27 cellular contexts compared by ENCODE assay signal in the genomic region with DNA sequence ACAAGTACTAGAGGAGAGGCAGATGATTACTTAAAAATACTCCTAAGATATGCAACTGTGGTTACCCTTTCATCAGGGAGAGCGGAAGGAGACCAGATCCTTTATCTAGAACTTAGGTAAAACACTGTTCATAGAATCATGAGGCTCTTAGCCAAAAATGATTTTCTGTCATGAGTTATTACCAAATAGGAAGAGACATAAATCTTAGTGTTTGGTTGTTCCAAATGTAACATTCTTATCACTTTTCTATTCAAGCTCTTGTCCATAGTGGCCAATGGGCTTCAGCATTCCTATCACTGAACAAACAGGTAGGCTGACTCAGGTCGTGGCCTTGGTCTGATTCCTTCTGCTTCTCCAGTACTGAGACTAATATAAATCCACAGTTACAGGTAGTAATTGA. TPM values are rescaled to one million over a fixed set of nuclear protein-coding genes. Genes with fewer than 3 reads are reported as not detected.
DNase-seq lines count a peak whose midpoint lies in the region; ATAC-seq and TF ChIP-seq lines count a peak whose summit lies in the region.
"Had no signal": no experiment of that assay in that cellular context is flagged by ENCODE, and none has a peak within 500 bp of the region (broad histone marks: within the 10 kb centered on the region; RNA-seq: fewer than 3 reads in every experiment).

No MANE protein-coding gene starts in this region.

- no peaks in the 10 kb centered on the region for H3K27me3 Mint-ChIP-seq in activated T-cell treated with anti-CD3 and anti-CD28 coated beads, Interleukin-2, amount 50 U/mL, for 72 hours (ENCODE audit: low read depth)
- H3K27me3 Mint-ChIP-seq in T-helper 17 cell: no peaks in the 10 kb centered on the region
- no peaks in the 10 kb centered on the region for H3K27me3 Mint-ChIP-seq in endothelial cell (ENCODE audit: unreplicated experiment)
- H3K27me3 Mint-ChIP-seq in progenitor cell of endocrine pancreas: no peaks in the 10 kb centered on the region
- H3K27me3 Mint-ChIP-seq: stimulated activated naive CD8-positive, alpha-beta T cell treated with anti-CD3 and anti-CD28 coated beads, Interleukin-15, amount 100 ng/mL, for 72 hours had no signal

- POLR2A ChIA-PET in HEK293T (lab: Yijun Ruan, JAX): no interaction called here

- CTCF ChIA-PET in HEK293T (lab: Yijun Ruan, JAX): interaction anchor here (0.5 to 1.2 kb wide), 2 partner anchors 60 to 272 kb away, joined by 3 read pairs; no protein-coding TSS in a partner anchor

- no peak for ATAC-seq in activated T-cell treated with anti-CD3 and anti-CD28 coated beads, Interleukin-2, amount 50 U/mL, for 72 hours (replicated peaks in 1 of 2)
- ATAC-seq in T-helper 17 cell (no peak), GM21360 (IDR thresholded peaks at IDR 0.05; ENCODE audit: unreplicated experiment) (no peak)
- ATAC-seq: CD8-positive, alpha-beta T cell; left cardiac atrium; stimulated activated naive CD8-positive, alpha-beta T cell treated with anti-CD3 and anti-CD28 coated beads, Interleukin-15, amount 100 ng/mL, for 72 hours had no signal

- peaks cover 8% of the 10 kb centered on the region for H3K4me1 Mint-ChIP-seq in activated T-cell treated with anti-CD3 and anti-CD28 coated beads, Interleukin-2, amount 50 U/mL, for 72 hours (ENCODE audit: low read depth)
- H3K4me1 Mint-ChIP-seq in T-helper 17 cell: peaks cover 22% of the 10 kb centered on the region
- H3K4me1 Mint-ChIP-seq in endothelial cell (ENCODE audit: unreplicated experiment): peaks cover 29% of the 10 kb centered on the region
- peaks cover 20% of the 10 kb centered on the region for H3K4me1 Mint-ChIP-seq in progenitor cell of endocrine pancreas (ENCODE audit: low read depth)
- H3K4me1 Mint-ChIP-seq: neural crest cell had no signal

- peaks cover 0 to 10% of the 10 kb centered on the region in 2 donors for H3K36me3 Mint-ChIP-seq in activated T-cell treated with anti-CD3 and anti-CD28 coated beads, Interleukin-2, amount 50 U/mL, for 72 hours (ENCODE audit: insufficient read depth in 2 of 2)
- H3K36me3 Mint-ChIP-seq in T-helper 17 cell (ENCODE audit: low read depth) (peaks cover 6% of the 10 kb centered on the region), endothelial cell (ENCODE audit: low read depth, unreplicated experiment) (peaks cover 14% of the 10 kb centered on the region), progenitor cell of endocrine pancreas (ENCODE audit: insufficient read depth) (peaks cover 45% of the 10 kb centered on the region)

- no peaks in the 10 kb centered on the region for H3K9me3 Mint-ChIP-seq in activated T-cell treated with anti-CD3 and anti-CD28 coated beads, Interleukin-2, amount 50 U/mL, for 72 hours
- H3K9me3 Mint-ChIP-seq in endothelial cell (ENCODE audit: unreplicated experiment) (no peaks in the 10 kb centered on the region), progenitor cell of endocrine pancreas (ENCODE audit: low read depth) (no peaks in the 10 kb centered on the region)
- H3K9me3 Mint-ChIP-seq: CD8-positive, alpha-beta T cell; neural crest cell; stimulated activated naive CD8-positive, alpha-beta T cell treated with anti-CD3 and anti-CD28 coated beads, Interleukin-15, amount 100 ng/mL, for 72 hours; T-helper 1 cell treated with Interleukin-12 subunit alpha and Interleukin-12 subunit beta and Interleukin-4 antibody, amounts not matched to agents 30 μg/mL and 1 μg/mL, for 36 hours had no signal

- TF ChIP-seq CTCF in endothelial cell (IDR thresholded peaks at IDR 0.05; ENCODE audit: unreplicated experiment) (no peak), progenitor cell of endocrine pancreas (IDR thresholded peaks at IDR 0.05; ENCODE audit: unreplicated experiment) (no peak)

- DNase-seq in activated T-cell treated with anti-CD3 and anti-CD28 coated beads, Interleukin-2, amount 50 U/mL, for 72 hours: no peak
- no peak for DNase-seq in activated T-cell treated with anti-CD3 and anti-CD28 coated beads, Interleukin-2, amount 50 U/mL, for 48 hours
- DNase-seq in T-helper 17 cell (no peak), endothelial cell (ENCODE audit: low spot score) (no peak), progenitor cell of endocrine pancreas (ENCODE audit: low spot score, unreplicated experiment) (no peak), GM03348 (ENCODE audit: low spot score) (no peak), HEK293T (ENCODE audit: extremely low spot score) (no peak)
- DNase-seq: activated CD4-positive, alpha-beta T cell treated with anti-CD3 and anti-CD28 coated beads for 1 hour; activated T-cell treated with anti-CD3 and anti-CD28 coated beads, Interleukin-2, amount 50 U/mL, for 1 hour; amniotic stem cell; CD8-positive, alpha-beta T cell; hippocampal formation; KBM-7; left cardiac atrium; mesenchymal stem cell; MG63; NCI-H1105 treated with DMSO at 0.1 percent for 48 hours; NCI-H2029 treated with DMSO at 0.1 percent for 48 hours; NCI-H524 treated with DMSO at 0.1 percent for 48 hours; OCI-M1; stimulated activated CD4-positive, alpha-beta T cell treated with anti-CD3 and anti-CD28 coated beads, Interleukin-2, amount 100 ng/mL, for 24 hours; stimulated activated naive CD8-positive, alpha-beta T cell treated with anti-CD3 and anti-CD28 coated beads, Interleukin-15, amount 100 ng/mL, for 72 hours; thyroid gland had no signal

- peak overlapping the region in 1 of 2 donors; percentile 29 for H3K4me3 Mint-ChIP-seq in activated T-cell treated with anti-CD3 and anti-CD28 coated beads, Interleukin-2, amount 50 U/mL, for 72 hours
- H3K4me3 Mint-ChIP-seq in T-helper 17 cell: no peak overlapping the region
- H3K4me3 Mint-ChIP-seq in endothelial cell (ENCODE audit: unreplicated experiment): no peak overlapping the region
- H3K4me3 Mint-ChIP-seq in progenitor cell of endocrine pancreas (ENCODE audit: low read depth): peak overlapping the region; percentile 17
- H3K4me3 Mint-ChIP-seq: CD8-positive, alpha-beta T cell; neural crest cell; stimulated activated naive CD8-positive, alpha-beta T cell treated with anti-CD3 and anti-CD28 coated beads, Interleukin-15, amount 100 ng/mL, for 72 hours; T-helper 1 cell treated with Interleukin-12 subunit alpha and Interleukin-12 subunit beta and Interleukin-4 antibody, amounts not matched to agents 30 μg/mL and 1 μg/mL, for 36 hours had no signal

- no peaks in the 10 kb centered on the region for H3K9me3 ChIP-seq in T-helper 17 cell (ENCODE audit: control insufficient read depth, low read length, poor library complexity, severe bottlenecking)
- H3K9me3 ChIP-seq: MG63, right atrium auricular region, thyroid gland had no signal

- H3K27ac Mint-ChIP-seq in activated T-cell treated with anti-CD3 and anti-CD28 coated beads, Interleukin-2, amount 50 U/mL, for 72 hours: peak overlapping the region; percentile 50
- H3K27ac Mint-ChIP-seq in T-helper 17 cell (peak overlapping the region; percentile 19), endothelial cell (ENCODE audit: unreplicated experiment) (peak overlapping the region; percentile 75), progenitor cell of endocrine pancreas (peak overlapping the region; percentile 52)
- H3K27ac Mint-ChIP-seq: CD8-positive, alpha-beta T cell; stimulated activated naive CD8-positive, alpha-beta T cell treated with anti-CD3 and anti-CD28 coated beads, Interleukin-15, amount 100 ng/mL, for 72 hours; T-helper 1 cell treated with Interleukin-12 subunit alpha and Interleukin-12 subunit beta and Interleukin-4 antibody, amounts not matched to agents 30 μg/mL and 1 μg/mL, for 36 hours had no signal

TF ChIP-seq in HEK293T, 16 proteins besides CTCF, POLR2A, EP300 and RAD21:
- TF ChIP-seq L3MBTL2 (conservative IDR thresholded peaks at IDR 0.05) (no peak), ARNT (IDR thresholded peaks at IDR 0.05) (no peak), SP1 (IDR thresholded peaks at IDR 0.05) (no peak), LEF1 (IDR thresholded peaks at IDR 0.05; ENCODE audit: borderline replicate concordance) (no peak), TARDBP (IDR thresholded peaks at IDR 0.05) (no peak), ELF4 (IDR thresholded peaks at IDR 0.05) (no peak), FOXM1 (IDR thresholded peaks at IDR 0.05; ENCODE audit: borderline replicate concordance) (no peak), NFRKB (IDR thresholded peaks at IDR 0.05) (no peak), FOXA1 (IDR thresholded peaks at IDR 0.05) (no peak), ZNF384 (IDR thresholded peaks at IDR 0.05) (no peak), CTBP1 (IDR thresholded peaks at IDR 0.05; ENCODE audit: borderline replicate concordance) (no peak), SUZ12 (IDR thresholded peaks at IDR 0.05) (no peak), HDGF (IDR thresholded peaks at IDR 0.05; ENCODE audit: borderline replicate concordance) (no peak), FOXK2 (IDR thresholded peaks at IDR 0.05) (no peak), BHLHE40 (IDR thresholded peaks at IDR 0.05; ENCODE audit: borderline replicate concordance) (no peak)
- TF ChIP-seq, protein P1, sequence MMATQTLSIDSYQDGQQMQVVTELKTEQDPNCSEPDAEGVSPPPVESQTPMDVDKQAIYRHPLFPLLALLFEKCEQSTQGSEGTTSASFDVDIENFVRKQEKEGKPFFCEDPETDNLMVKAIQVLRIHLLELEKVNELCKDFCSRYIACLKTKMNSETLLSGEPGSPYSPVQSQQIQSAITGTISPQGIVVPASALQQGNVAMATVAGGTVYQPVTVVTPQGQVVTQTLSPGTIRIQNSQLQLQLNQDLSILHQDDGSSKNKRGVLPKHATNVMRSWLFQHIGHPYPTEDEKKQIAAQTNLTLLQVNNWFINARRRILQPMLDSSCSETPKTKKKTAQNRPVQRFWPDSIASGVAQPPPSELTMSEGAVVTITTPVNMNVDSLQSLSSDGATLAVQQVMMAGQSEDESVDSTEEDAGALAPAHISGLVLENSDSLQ (IDR thresholded peaks at IDR 0.05): no peak

RNA-seq across cellular contexts. Expression of gene RPRD1A, which starts 38.5 kb away (rescaled TPM):
- total RNA-seq in activated T-cell treated with anti-CD3 and anti-CD28 coated beads, Interleukin-2, amount 50 U/mL, for 72 hours: 10 to 100 TPM; 30.6 to 31.1 TPM
- total RNA-seq in T-helper 17 cell (10 to 100 TPM; 14.9 to 20.5 TPM), endothelial cell (ENCODE audit: unreplicated experiment) (58.4 TPM), progenitor cell of endocrine pancreas (72.4 and 75.2 TPM in 2 replicates)

Comparison
In these comparisons a context has a peak if more than half of its experiments do, and no peak if none do; other contexts are left out.
1. H3K27ac Mint-ChIP-seq: peak in every context shown above with its lines; median percentile 75 in endothelial cell; 52 in progenitor cell of endocrine pancreas; 50 in activated T-cell treated with anti-CD3 and anti-CD28 coated beads, Interleukin-2, amount 50 U/mL, for 72 hours; 19 in T-helper 17 cell.